ENCODE assay signal across 9 cellular contexts in the genomic region with DNA sequence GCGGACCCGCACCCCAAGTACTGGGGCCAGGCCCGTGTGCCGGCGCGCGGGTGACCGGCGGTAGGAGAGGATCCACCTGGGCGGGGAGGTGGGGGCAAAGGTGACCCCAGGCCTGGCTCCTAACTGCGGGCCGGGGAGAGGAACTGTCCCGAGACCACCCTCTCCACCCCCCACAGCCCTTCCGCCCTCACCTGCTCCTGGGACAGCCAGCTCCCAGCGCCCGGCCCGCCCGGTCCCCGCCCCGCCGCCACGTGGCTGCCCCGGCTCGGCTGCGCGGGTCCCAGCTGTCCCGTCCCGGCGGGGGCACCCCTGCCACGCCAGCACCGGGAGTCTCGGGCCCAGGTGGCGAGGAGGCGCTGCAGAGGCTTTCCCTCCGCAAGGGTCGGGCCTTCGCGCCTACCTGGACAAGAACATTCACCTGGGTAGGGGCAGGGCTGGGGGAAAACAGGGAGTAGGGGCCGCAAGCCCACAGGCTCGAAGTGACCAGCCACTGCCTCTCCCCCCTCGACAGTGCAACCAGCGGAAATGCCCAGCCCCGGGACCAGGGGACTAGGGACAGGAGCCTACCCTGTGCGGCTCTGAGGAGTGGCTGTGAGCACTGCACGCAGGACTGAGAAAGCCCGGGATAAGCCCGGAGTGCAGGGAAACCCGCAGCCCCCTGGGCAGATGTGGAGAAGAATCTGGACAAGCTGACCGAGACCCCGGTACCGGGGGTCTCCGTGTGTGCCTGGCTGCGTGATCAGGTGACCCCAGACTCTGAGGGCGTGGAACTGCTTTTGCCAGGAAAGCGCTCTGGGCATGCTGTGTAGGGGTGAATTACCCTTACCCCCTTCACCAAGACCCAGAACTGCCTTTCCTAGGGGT. TPM values are rescaled to one million over a fixed set of nuclear protein-coding genes. Genes with fewer than 3 reads are reported as not detected.
DNase-seq lines count a peak whose midpoint lies in the region; TF ChIP-seq lines count a peak whose summit lies in the region.
"Had no signal": no experiment of that assay in that cellular context is flagged by ENCODE, and none has a peak within 500 bp of the region (broad histone marks: within the 10 kb centered on the region; RNA-seq: fewer than 3 reads in every experiment).

A gene with protein sequence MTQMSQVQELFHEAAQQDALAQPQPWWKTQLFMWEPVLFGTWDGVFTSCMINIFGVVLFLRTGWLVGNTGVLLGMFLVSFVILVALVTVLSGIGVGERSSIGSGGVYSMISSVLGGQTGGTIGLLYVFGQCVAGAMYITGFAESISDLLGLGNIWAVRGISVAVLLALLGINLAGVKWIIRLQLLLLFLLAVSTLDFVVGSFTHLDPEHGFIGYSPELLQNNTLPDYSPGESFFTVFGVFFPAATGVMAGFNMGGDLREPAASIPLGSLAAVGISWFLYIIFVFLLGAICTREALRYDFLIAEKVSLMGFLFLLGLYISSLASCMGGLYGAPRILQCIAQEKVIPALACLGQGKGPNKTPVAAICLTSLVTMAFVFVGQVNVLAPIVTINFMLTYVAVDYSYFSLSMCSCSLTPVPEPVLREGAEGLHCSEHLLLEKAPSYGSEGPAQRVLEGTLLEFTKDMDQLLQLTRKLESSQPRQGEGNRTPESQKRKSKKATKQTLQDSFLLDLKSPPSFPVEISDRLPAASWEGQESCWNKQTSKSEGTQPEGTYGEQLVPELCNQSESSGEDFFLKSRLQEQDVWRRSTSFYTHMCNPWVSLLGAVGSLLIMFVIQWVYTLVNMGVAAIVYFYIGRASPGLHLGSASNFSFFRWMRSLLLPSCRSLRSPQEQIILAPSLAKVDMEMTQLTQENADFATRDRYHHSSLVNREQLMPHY (minus strand): TSS at position 240 of the 864 bp plus-strand sequence. CDS start 1,399 bp downstream, outside the sequence.

- no peaks in the 10 kb centered on the region for H3F3A ChIP-seq in MM.1S (ENCODE audit: insufficient read depth, low read length)

- H3K9me3 ChIP-seq in MM.1S (replicated peaks; ENCODE audit: insufficient read depth, low read length): no peaks in the 10 kb centered on the region

- peak within 1 kb of the TSS; percentile 65 for H3K4me3 Mint-ChIP-seq in osteocyte (ENCODE audit: unreplicated experiment)

- no peak within 1 kb of the TSS; the same call in 1 of the 2 replicates for H3K9ac ChIP-seq in MM.1S (ENCODE audit: low read length)
- H3K9ac ChIP-seq: KMS-11 had no signal

- H3K79me2 ChIP-seq in MM.1S (ENCODE audit: low read length): no peaks in the 10 kb centered on the region

- no peaks in the 10 kb centered on the region for H4K20me1 ChIP-seq in MM.1S (ENCODE audit: insufficient read depth, low read length)

- H3K27me3 Mint-ChIP-seq in osteocyte (ENCODE audit: unreplicated experiment): no peaks in the 10 kb centered on the region

- no peaks in the 10 kb centered on the region for H3K4me1 ChIP-seq in MM.1S (ENCODE audit: low read length)

- H3K4me3 ChIP-seq in MM.1S (ENCODE audit: low read length) (peak within 1 kb of the TSS; percentile 54), fibroblast of the aortic adventitia (ENCODE audit: low read depth, low read length) (peak within 1 kb of the TSS; percentile 48)

- no peak within 1 kb of the TSS for H3K27ac ChIP-seq in MM.1S (ENCODE audit: low read length)
- H3K27ac ChIP-seq: KMS-11 had no signal

- no peaks in the 10 kb centered on the region for H3K36me3 Mint-ChIP-seq in osteocyte (ENCODE audit: unreplicated experiment)

- TF ChIP-seq CTCF in MM.1S (IDR thresholded peaks at IDR 0.05; ENCODE audit: low read length): no peak
- TF ChIP-seq CTCF in fibroblast of the aortic adventitia (IDR thresholded peaks at IDR 0.05; ENCODE audit: insufficient read depth, low read length): no peak
- TF ChIP-seq CTCF in osteocyte (IDR thresholded peaks at IDR 0.05): no peak

- H3K9me2 ChIP-seq in MM.1S (replicated peaks; ENCODE audit: insufficient read depth, low read length): no peaks in the 10 kb centered on the region

- peak within 1 kb of the TSS; percentile 67 for H2AFZ ChIP-seq in MM.1S (ENCODE audit: low read length)

- H3K4me2 ChIP-seq in MM.1S (ENCODE audit: low read depth, low read length): peak within 1 kb of the TSS; percentile 77
- H3K4me2 ChIP-seq: KMS-11 had no signal

- H3K9me3 Mint-ChIP-seq in osteocyte (ENCODE audit: unreplicated experiment): no peaks in the 10 kb centered on the region

- H3K36me3 ChIP-seq in MM.1S (replicated peaks; ENCODE audit: insufficient read depth, low read length): no peaks in the 10 kb centered on the region

- peaks cover 20% of the 10 kb centered on the region for H3K4me1 Mint-ChIP-seq in osteocyte (ENCODE audit: unreplicated experiment)

- no peak within 1 kb of the TSS for H3K27ac Mint-ChIP-seq in osteocyte (ENCODE audit: unreplicated experiment)

- DNase-seq in EH (ENCODE audit: low read depth): peak; percentile 21
- DNase-seq in MM.1S: no peak
- DNase-seq in fibroblast of the aortic adventitia (ENCODE audit: low read depth): no peak
- no peak for DNase-seq in osteocyte (ENCODE audit: extremely low spot score, unreplicated experiment)
- no peak for DNase-seq in NCI-H2107 treated with DMSO at 0.1 percent for 48 hours (lab: John Stamatoyannopoulos, UW; ENCODE audit: unreplicated experiment)
- DNase-seq in dedifferentiated amniotic fluid mesenchymal stem cell (ENCODE audit: extremely low spot score): no peak
- DNase-seq in NCI-H187 (lab: John Stamatoyannopoulos, UW): no peak
- DNase-seq in NOMO-1 (lab: John Stamatoyannopoulos, UW; ENCODE audit: unreplicated experiment in 2 of 2): no peak

- no peaks in the 10 kb centered on the region for H3K27me3 ChIP-seq in MM.1S (replicated peaks; ENCODE audit: insufficient read depth, low read length)

RNA-seq across cellular contexts. Expression of the gene that starts here (rescaled TPM):
- total RNA-seq in fibroblast of the aortic adventitia (ENCODE audit: low replicate concordance) (13.4 and 15.5 TPM in 2 replicates), osteocyte (2.0 and 3.0 TPM in 2 replicates)
